In genomic region chr7:27031289-27032172, GRCh38 we compare ENCODE assay signal across 8 cellular contexts.
DNase-seq lines count a peak whose midpoint lies in the region; ATAC-seq and TF ChIP-seq lines count a peak whose summit lies in the region.

No MANE protein-coding gene starts in this region.

- no peaks in the 10 kb centered on the region for H3K36me3 ChIP-seq in heart left ventricle
- H3K36me3 ChIP-seq in upper lobe of left lung = no peaks in the 10 kb centered on the region

- peak; percentile 52 for DNase-seq in GM13977 (ENCODE audit: low spot score)
- peak; percentile 50 for DNase-seq in RPMI7951 (ENCODE audit: low read depth)
- no peak for DNase-seq in heart left ventricle
- DNase-seq in upper lobe of left lung = no peak
- DNase-seq in iPS-NIHi7 (ENCODE audit: extremely low spot score) = no peak

- TF ChIP-seq CTCF in GM13977 (IDR thresholded peaks at IDR 0.05; ENCODE audit: extremely low read depth, insufficient read depth, missing control alignments) = no peak
- no peak for TF ChIP-seq CTCF in heart left ventricle (IDR thresholded peaks at IDR 0.05)
- no peak for TF ChIP-seq CTCF in upper lobe of left lung (IDR thresholded peaks at IDR 0.05)

- ATAC-seq in HG02678 (IDR thresholded peaks at IDR 0.05; ENCODE audit: unreplicated experiment) (peak; percentile 76), heart left ventricle (peak; percentile 89 to 96 (median 94)), upper lobe of left lung (ENCODE audit: low FRiP score in 2 of 2) (peak in 1 of 2 donors; percentile 46), GM19023 (IDR thresholded peaks at IDR 0.05; ENCODE audit: unreplicated experiment) (no peak), GM19455 (IDR thresholded peaks at IDR 0.05; ENCODE audit: unreplicated experiment) (no peak)

- in situ Hi-C loops in GM13977 (cut with MboI; ENCODE audit: low pct_unique_long_range_greater_than_20kb, low sequenced_read_pairs, unreplicated experiment) = no loop called here

- intact Hi-C loops in heart left ventricle (cut with DNase I) = no loop called here

- H3K27ac ChIP-seq in heart left ventricle (peak overlapping the region in 6 of 12 donors; percentile 2 to 46 (median 12)), upper lobe of left lung (peak overlapping the region; percentile 27 to 63 (median 36))

- H3K27me3 ChIP-seq in heart left ventricle = peaks cover 0 to 3% (median 0%) of the 10 kb centered on the region in 9 donors
- no peaks in the 10 kb centered on the region for H3K27me3 ChIP-seq in upper lobe of left lung

- TF ChIP-seq EP300 in upper lobe of left lung (IDR thresholded peaks at IDR 0.05) = no peak

- H3K4me1 ChIP-seq in heart left ventricle (peaks cover 0 to 16% (median 3%) of the 10 kb centered on the region in 12 donors), upper lobe of left lung (peaks cover 0 to 7% (median 2%) of the 10 kb centered on the region in 4 donors)

- H3K4me3 ChIP-seq in heart left ventricle = no peak overlapping the region
- no peak overlapping the region for H3K4me3 ChIP-seq in upper lobe of left lung

- WGBS in heart left ventricle, 4 donors = 80 to 85% (median 83%) methylated on average over 8 of the region's 8 CpGs
- 71 to 80% methylated on average over 8 of the region's 8 CpGs for WGBS in upper lobe of left lung, 2 donors

- TF ChIP-seq POLR2A in heart left ventricle (IDR thresholded peaks at IDR 0.05) = no peak
- no peak for TF ChIP-seq POLR2A in upper lobe of left lung (IDR thresholded peaks at IDR 0.05)

- H3K9me3 ChIP-seq in heart left ventricle (no peaks in the 10 kb centered on the region), upper lobe of left lung (no peaks in the 10 kb centered on the region)

Comparison
In these comparisons a context has a peak if more than half of its experiments do, and no peak if none do; other contexts are left out.
1. DNase-seq: peak in GM13977 (single experiment) and RPMI7951 (single experiment); none in heart left ventricle (0 of 5), upper lobe of left lung (0 of 2) and iPS-NIHi7 (single experiment).
2. ATAC-seq: peak in HG02678 (single experiment) and heart left ventricle (4 of 4); none in GM19023 (single experiment) and GM19455 (single experiment).